ENCODE assay signal across 9 cellular contexts in genomic region chr15:52076889-52077781, GRCh38. TPM values are rescaled to one million over a fixed set of nuclear protein-coding genes. Genes with fewer than 3 reads are reported as not detected.
DNase-seq lines count a peak whose midpoint lies in the region; ATAC-seq lines count a peak whose summit lies in the region.
"Had no signal": no experiment of that assay in that cellular context is flagged by ENCODE, and none has a peak within 500 bp of the region (broad histone marks: within the 10 kb centered on the region; RNA-seq: fewer than 3 reads in every experiment).

No MANE protein-coding gene starts in this region.

- no peaks in the 10 kb centered on the region for H3K36me3 Mint-ChIP-seq in activated T-helper 1 cell treated with anti-CD3 and anti-CD28 coated beads, Interleukin-12 subunit alpha, Interleukin-12 subunit beta, Interleukin-2, Interleukin-4 antibody, amounts not matched to agents 30 ng/mL and 10 ng/mL and 1 ng/mL, durations not matched to agents 14 hours and 24 hours and 36 hours (ENCODE audit: low read depth)

- peak; percentile 81 for ATAC-seq in HG02870 (IDR thresholded peaks at IDR 0.05; ENCODE audit: unreplicated experiment)

- intact Hi-C loops in activated T-helper 1 cell treated with anti-CD3 and anti-CD28 coated beads, Interleukin-12 subunit alpha, Interleukin-12 subunit beta, Interleukin-2, Interleukin-4 antibody, amounts not matched to agents 30 ng/mL and 10 ng/mL and 1 ng/mL, durations not matched to agents 14 hours and 24 hours and 36 hours (cut with micrococcal nuclease): loop anchor here (1.0 to 5.0 kb wide), 3 partner anchors 55 to 189 kb away; no protein-coding TSS in a partner anchor

- DNase-seq in ELR (ENCODE audit: low read depth) (peak; percentile 85), lung microvascular endothelial cell (ENCODE audit: low read depth in 2 of 2) (peak; percentile 10 to 83), 8988T (no peak), hippocampal formation (lab: John Stamatoyannopoulos, UW) (no peak), NCI-H1092 treated with DMSO at 0.1 percent for 48 hours (lab: John Stamatoyannopoulos, UW) (no peak), SHP77 (lab: John Stamatoyannopoulos, UW) (no peak)
- DNase-seq in activated T-helper 1 cell treated with anti-CD3 and anti-CD28 coated beads, Interleukin-12 subunit alpha, Interleukin-12 subunit beta, Interleukin-2, Interleukin-4 antibody, amounts not matched to agents 30 ng/mL and 10 ng/mL and 1 ng/mL, durations not matched to agents 14 hours and 24 hours and 36 hours (ENCODE audit: low spot score): no peak

- peak overlapping the region; percentile 21 for H3K27ac Mint-ChIP-seq in activated T-helper 1 cell treated with anti-CD3 and anti-CD28 coated beads, Interleukin-12 subunit alpha, Interleukin-12 subunit beta, Interleukin-2, Interleukin-4 antibody, amounts not matched to agents 30 ng/mL and 10 ng/mL and 1 ng/mL, durations not matched to agents 14 hours and 24 hours and 36 hours

- peaks cover 3% of the 10 kb centered on the region for H3K27me3 Mint-ChIP-seq in activated T-helper 1 cell treated with anti-CD3 and anti-CD28 coated beads, Interleukin-12 subunit alpha, Interleukin-12 subunit beta, Interleukin-2, Interleukin-4 antibody, amounts not matched to agents 30 ng/mL and 10 ng/mL and 1 ng/mL, durations not matched to agents 14 hours and 24 hours and 36 hours (ENCODE audit: insufficient read depth)

- H3K4me1 Mint-ChIP-seq in activated T-helper 1 cell treated with anti-CD3 and anti-CD28 coated beads, Interleukin-12 subunit alpha, Interleukin-12 subunit beta, Interleukin-2, Interleukin-4 antibody, amounts not matched to agents 30 ng/mL and 10 ng/mL and 1 ng/mL, durations not matched to agents 14 hours and 24 hours and 36 hours (ENCODE audit: low read depth): peaks cover 20% of the 10 kb centered on the region

- no peak overlapping the region for H3K4me3 Mint-ChIP-seq in activated T-helper 1 cell treated with anti-CD3 and anti-CD28 coated beads, Interleukin-12 subunit alpha, Interleukin-12 subunit beta, Interleukin-2, Interleukin-4 antibody, amounts not matched to agents 30 ng/mL and 10 ng/mL and 1 ng/mL, durations not matched to agents 14 hours and 24 hours and 36 hours

- no peaks in the 10 kb centered on the region for H3K9me3 Mint-ChIP-seq in activated T-helper 1 cell treated with anti-CD3 and anti-CD28 coated beads, Interleukin-12 subunit alpha, Interleukin-12 subunit beta, Interleukin-2, Interleukin-4 antibody, amounts not matched to agents 30 ng/mL and 10 ng/mL and 1 ng/mL, durations not matched to agents 14 hours and 24 hours and 36 hours

RNA-seq across cellular contexts. Expression of gene BCL2L10, which starts 35.4 kb away (rescaled TPM):
- total RNA-seq in activated T-helper 1 cell treated with anti-CD3 and anti-CD28 coated beads, Interleukin-12 subunit alpha, Interleukin-12 subunit beta, Interleukin-2, Interleukin-4 antibody, amounts not matched to agents 30 ng/mL and 10 ng/mL and 1 ng/mL, durations not matched to agents 14 hours and 24 hours and 36 hours: not detected in 2 replicates
- total RNA-seq in lung microvascular endothelial cell: 0.65 and 2.0 TPM in 2 replicates
- total RNA-seq: skeletal muscle tissue had no signal

RNA-seq across cellular contexts. Expression of gene MAPK6, which starts 58.1 kb away (rescaled TPM):
- total RNA-seq in activated T-helper 1 cell treated with anti-CD3 and anti-CD28 coated beads, Interleukin-12 subunit alpha, Interleukin-12 subunit beta, Interleukin-2, Interleukin-4 antibody, amounts not matched to agents 30 ng/mL and 10 ng/mL and 1 ng/mL, durations not matched to agents 14 hours and 24 hours and 36 hours: 57.3 and 57.9 TPM in 2 replicates
- total RNA-seq in lung microvascular endothelial cell: 24.6 and 25.9 TPM in 2 replicates

Comparison
In these comparisons a context has a peak if more than half of its experiments do, and no peak if none do; other contexts are left out.
1. DNase-seq: peak in ELR (single experiment) and lung microvascular endothelial cell (2 of 2); none in activated T-helper 1 cell treated with anti-CD3 and anti-CD28 coated beads, Interleukin-12 subunit alpha, Interleukin-12 subunit beta, Interleukin-2, Interleukin-4 antibody, amounts not matched to agents 30 ng/mL and 10 ng/mL and 1 ng/mL, durations not matched to agents 14 hours and 24 hours and 36 hours (single experiment), 8988T (single experiment), hippocampal formation (0 of 2), NCI-H1092 treated with DMSO at 0.1 percent for 48 hours (single experiment) and SHP77 (0 of 2).